ENCODE assay signal across 8 cellular contexts in the genomic region with DNA sequence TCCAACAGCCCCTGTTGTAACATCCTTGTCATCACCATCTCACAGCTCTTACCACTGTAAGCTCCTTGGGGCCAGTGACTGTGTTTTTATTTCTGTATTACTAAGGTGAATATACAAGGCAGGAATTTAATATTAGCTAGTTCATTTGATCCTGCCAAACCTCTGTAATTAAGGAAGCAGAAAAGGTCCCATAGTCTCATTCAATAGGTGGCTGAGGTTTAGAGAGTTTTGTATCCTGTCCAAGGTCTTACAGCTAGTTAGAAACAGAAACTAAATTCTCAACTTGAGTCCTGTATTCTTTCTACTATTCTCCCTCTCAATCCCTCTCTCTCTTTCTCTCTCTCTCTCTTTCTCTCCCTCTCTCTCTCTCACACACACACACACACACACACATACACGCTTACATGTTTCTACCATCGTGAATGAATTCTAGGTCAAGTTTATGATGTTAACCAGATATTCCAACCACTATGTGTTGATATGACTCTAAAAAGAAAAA. TPM values are rescaled to one million over a fixed set of nuclear protein-coding genes. Genes with fewer than 3 reads are reported as not detected.
A peak's percentile ranks its signal among the peaks of the same experiment; 100 is the strongest.
DNase-seq lines count a peak whose midpoint lies in the region; FAIRE-seq and TF ChIP-seq lines count a peak whose summit lies in the region.

No MANE protein-coding gene starts in this region.

- H3K27ac ChIP-seq in OCI-LY7 (ENCODE audit: low read depth, low read length, poor library complexity, severe bottlenecking), result peak overlapping the region; percentile 62
- H3K27ac ChIP-seq in parathyroid adenoma, result no peak overlapping the region

- no peaks in the 10 kb centered on the region for H3K27me3 ChIP-seq in parathyroid adenoma (ENCODE audit: control insufficient read depth, insufficient read depth, low read length)

- no peak for TF ChIP-seq POLR2A in GM12891 (IDR thresholded peaks at IDR 0.05; ENCODE audit: low read depth, low read length)

- H3K4me1 ChIP-seq in OCI-LY7 (ENCODE audit: insufficient read depth, low read length, poor library complexity, severe bottlenecking) (peaks cover 64% of the 10 kb centered on the region), parathyroid adenoma (no peaks in the 10 kb centered on the region)

- no peak for DNase-seq in GM12891 (ENCODE audit: insufficient read length, low spot score)
- DNase-seq in HCEC 1CT, result peak; percentile 51
- DNase-seq in OCI-LY7 (ENCODE audit: low spot score), result peak; percentile 47
- peak; percentile 52 for DNase-seq in epithelial cell of proximal tubule (ENCODE audit: low read depth)
- DNase-seq in putamen (ENCODE audit: low spot score), result no peak
- DNase-seq in DMS153 treated with DMSO at 0.1 percent for 48 hours (lab: John Stamatoyannopoulos, UW; ENCODE audit: unreplicated experiment), result no peak
- no peak for DNase-seq in NCI-H510A treated with DMSO at 0.1 percent for 48 hours (lab: John Stamatoyannopoulos, UW)

- no peak for TF ChIP-seq CTCF in OCI-LY7 (conservative IDR thresholded peaks at IDR 0.05; ENCODE audit: low read length)
- TF ChIP-seq CTCF in epithelial cell of proximal tubule (conservative IDR thresholded peaks at IDR 0.05; ENCODE audit: low read depth, low read length), result no peak
- no peak for TF ChIP-seq CTCF in parathyroid adenoma (IDR thresholded peaks at IDR 0.05)

- H3K4me3 ChIP-seq in OCI-LY7 (ENCODE audit: low read depth, low read length, poor library complexity, severe bottlenecking) (peak overlapping the region; percentile 64), epithelial cell of proximal tubule (ENCODE audit: low read depth, low read length) (peak overlapping the region; percentile 45), parathyroid adenoma (ENCODE audit: low read depth, low read length) (peak overlapping the region; percentile 42)

- H3K4me2 ChIP-seq in OCI-LY7 (ENCODE audit: low read length) (peak overlapping the region; percentile 76), parathyroid adenoma (ENCODE audit: low read length) (no peak overlapping the region)

- H3K9me3 ChIP-seq in OCI-LY7 (ENCODE audit: low read length), result no peaks in the 10 kb centered on the region
- H3K9me3 ChIP-seq in parathyroid adenoma (ENCODE audit: control insufficient read depth, low read length), result no peaks in the 10 kb centered on the region

- no peak overlapping the region for H3K9ac ChIP-seq in parathyroid adenoma

- FAIRE-seq in GM12891 (lab: Jason Lieb, UNC), result peak; percentile 20

- CTCF ChIA-PET in OCI-LY7 (lab: Charles Lee; ENCODE audit: unreplicated experiment), result interaction anchor here (1.8 kb wide), 1 partner anchor 8 kb away, joined by 7 read pairs; no protein-coding TSS in a partner anchor

- peak overlapping the region; percentile 97 for H2AFZ ChIP-seq in OCI-LY7 (ENCODE audit: low read length)
- no peak overlapping the region for H2AFZ ChIP-seq in parathyroid adenoma

- no peaks in the 10 kb centered on the region for H3K36me3 ChIP-seq in OCI-LY7 (ENCODE audit: insufficient read depth, low read length)
- no peaks in the 10 kb centered on the region for H3K36me3 ChIP-seq in parathyroid adenoma (ENCODE audit: control insufficient read depth, insufficient read depth, low read length)

- no peaks in the 10 kb centered on the region for H4K20me1 ChIP-seq in OCI-LY7 (ENCODE audit: insufficient read depth, low read length)

- H3K79me2 ChIP-seq in OCI-LY7 (ENCODE audit: insufficient read depth, low read depth, low read length) (no peaks in the 10 kb centered on the region), parathyroid adenoma (no peaks in the 10 kb centered on the region)

- POLR2A ChIA-PET in OCI-LY7 (lab: Charles Lee), result interaction anchor here (0.6 to 6.0 kb wide), 11 partner anchors 9 to 1288 kb away, joined by 3 to 36 read pairs (median 3); no protein-coding TSS in a partner anchor

- BruUV-seq in OCI-LY7 (replicated peaks; lab: Mats Ljungman, UMichigan), result no TSS peak

- intact Hi-C loops in OCI-LY7 (cut with micrococcal nuclease; ENCODE audit: unreplicated experiment), result loop anchor here (2.0 to 5.0 kb wide), 2 partner anchors 31 to 867 kb away; partner anchors contain the start of genes BBS10 and KRR1

- no peaks in the 10 kb centered on the region for H3K9me2 ChIP-seq in OCI-LY7 (ENCODE audit: insufficient read depth, low read length)

TF ChIP-seq in GM12891, 5 proteins besides CTCF, POLR2A, EP300 and RAD21:
- TF ChIP-seq PAX5 (IDR thresholded peaks at IDR 0.05; ENCODE audit: insufficient read depth, low read length, severe bottlenecking) (no peak), POLR2AphosphoS5 (IDR thresholded peaks at IDR 0.05; ENCODE audit: low read depth, low read length) (no peak), TAF1 (IDR thresholded peaks at IDR 0.05; ENCODE audit: low read depth, low read length) (no peak), SPI1 (IDR thresholded peaks at IDR 0.05; ENCODE audit: low read depth, low read length) (no peak), POU2F2 (IDR thresholded peaks at IDR 0.05; ENCODE audit: low read depth, low read length) (no peak)

RNA-seq across cellular contexts. Expression of gene GLIPR1, which starts 0.5 kb away (rescaled TPM):
- 19.1 TPM for polyA plus RNA-seq in GM12891 (2012; ENCODE audit: low read depth, missing spikeins)
- total RNA-seq in OCI-LY7 (2014; rRNA removed; shearing (Covaris generic)), result 2.8 and 3.4 TPM in 2 replicates
- total RNA-seq in OCI-LY7 (2022) (3.3 and 4.6 TPM in 2 replicates), epithelial cell of proximal tubule (39.6 and 50.4 TPM in 2 replicates)

RNA-seq across cellular contexts. Expression of gene KRR1, which starts 31.4 kb away (rescaled TPM):
- 52.1 TPM for polyA plus RNA-seq in GM12891 (2012; ENCODE audit: low read depth, missing spikeins)
- total RNA-seq in OCI-LY7 (2014; rRNA removed; shearing (Covaris generic)), result 27.6 and 44.0 TPM in 2 replicates
- total RNA-seq in OCI-LY7 (2022), result 78.0 and 81.7 TPM in 2 replicates
- 20.1 and 42.0 TPM in 2 replicates for total RNA-seq in epithelial cell of proximal tubule

Comparison
In these comparisons a context has a peak if more than half of its experiments do, and no peak if none do; other contexts are left out.
1. DNase-seq: peak in HCEC 1CT (single experiment), OCI-LY7 (single experiment) and epithelial cell of proximal tubule (single experiment); none in GM12891 (single experiment), putamen (single experiment), DMS153 treated with DMSO at 0.1 percent for 48 hours (single experiment) and NCI-H510A treated with DMSO at 0.1 percent for 48 hours (single experiment).
2. Peak in every context shown above with its lines, with median percentiles within 50 percentile points of each other: H3K4me3 ChIP-seq.